31 cellular contexts compared by ENCODE assay signal in the genomic region with DNA sequence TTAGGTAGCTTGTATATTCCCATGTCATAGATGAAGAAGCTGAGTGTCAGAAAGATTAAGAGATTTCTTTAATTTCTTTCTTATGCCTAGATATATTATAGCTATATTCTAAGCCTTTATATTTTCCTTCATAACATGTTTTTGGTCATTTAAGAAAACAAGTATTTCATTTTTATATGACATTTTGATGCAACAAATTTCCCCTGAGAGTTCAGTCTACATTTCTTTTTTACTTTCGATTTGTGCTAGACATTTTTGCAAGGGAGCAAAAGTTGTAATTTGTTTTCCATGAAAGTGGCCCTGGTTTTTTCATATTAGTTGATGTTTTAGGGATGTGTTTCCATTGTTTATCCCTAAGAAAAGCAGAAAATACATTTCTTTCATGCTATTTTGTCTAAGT.
DNase-seq lines count a peak whose midpoint lies in the region; ATAC-seq, FAIRE-seq and TF ChIP-seq lines count a peak whose summit lies in the region.
"Had no signal": no experiment of that assay in that cellular context is flagged by ENCODE, and none has a peak within 500 bp of the region (broad histone marks: within the 10 kb centered on the region; RNA-seq: fewer than 3 reads in every experiment).

No MANE protein-coding gene starts in this region.

- H3K27me3 ChIP-seq in breast epithelium (no peaks in the 10 kb centered on the region), adipocyte (replicated peaks; ENCODE audit: control insufficient read depth, insufficient read depth, low read length) (no peaks in the 10 kb centered on the region), tibial nerve (no peaks in the 10 kb centered on the region), right lobe of liver (no peaks in the 10 kb centered on the region)
- H3K27me3 ChIP-seq: BLaER1, body of pancreas, thyroid gland had no signal

- no peaks in the 10 kb centered on the region for H3K9me3 Mint-ChIP-seq in MCF 10A (ENCODE audit: unreplicated experiment)
- H3K9me3 Mint-ChIP-seq: activated CD4-positive, alpha-beta T cell treated with anti-CD3 and anti-CD28 coated beads, Interleukin-2, amount 10 ng/mL, durations not matched to agents 7 days and 5 days; activated T-helper 2 cell treated with anti-CD3 and anti-CD28 coated beads, Interferon-gamma antibody, Interleukin-2, Interleukin-4, amounts not matched to agents 10 μg/mL and 5 μg/mL and 100 μg/mL, durations not matched to agents 14 hours and 24 hours and 36 hours had no signal

- peak overlapping the region in 1 of 3 donors; percentile 32 for H3K4me3 ChIP-seq in breast epithelium
- peak overlapping the region; percentile 73 for H3K4me3 ChIP-seq in adipocyte (ENCODE audit: low read length)
- no peak overlapping the region for H3K4me3 ChIP-seq in fibroblast of the aortic adventitia (ENCODE audit: low read depth, low read length)
- H3K4me3 ChIP-seq in tibial nerve: peak overlapping the region; percentile 1 to 25 (median 11)
- H3K4me3 ChIP-seq in right lobe of liver: no peak overlapping the region
- H3K4me3 ChIP-seq: BLaER1, body of pancreas, GM12878, mucosa of descending colon, skin epidermis, thyroid gland had no signal

- peak overlapping the region; percentile 27 for H3K27ac Mint-ChIP-seq in MCF 10A (ENCODE audit: low read depth, unreplicated experiment)
- H3K27ac Mint-ChIP-seq: activated CD4-positive, alpha-beta T cell treated with anti-CD3 and anti-CD28 coated beads, Interleukin-2, amount 10 ng/mL, durations not matched to agents 7 days and 5 days; activated naive CD8-positive, alpha-beta T cell; activated T-helper 2 cell treated with anti-CD3 and anti-CD28 coated beads, Interferon-gamma antibody, Interleukin-2, Interleukin-4, amounts not matched to agents 10 μg/mL and 5 μg/mL and 100 μg/mL, durations not matched to agents 14 hours and 24 hours and 36 hours; immature natural killer cell; stimulated activated naive B cell treated with anti-CD40 and anti-IgM and Interleukin-4, amounts not matched to agents 10 μg/mL and 1 μg/mL and 100 μg/mL, for 72 hours had no signal

- TF ChIP-seq EP300 in tibial nerve (IDR thresholded peaks at IDR 0.05): no peak

- peak overlapping the region; percentile 41 for H3K4me3 Mint-ChIP-seq in MCF 10A (ENCODE audit: unreplicated experiment)
- H3K4me3 Mint-ChIP-seq: activated CD4-positive, alpha-beta T cell treated with anti-CD3 and anti-CD28 coated beads, Interleukin-2, amount 10 ng/mL, durations not matched to agents 7 days and 5 days; activated naive CD8-positive, alpha-beta T cell; immature natural killer cell; stimulated activated naive B cell treated with anti-CD40 and anti-IgM and Interleukin-4, amounts not matched to agents 10 μg/mL and 1 μg/mL and 100 μg/mL, for 72 hours had no signal

- TF ChIP-seq CTCF in MCF 10A (IDR thresholded peaks at IDR 0.05; ENCODE audit: unreplicated experiment) (no peak), breast epithelium (IDR thresholded peaks at IDR 0.05) (no peak), fibroblast of the aortic adventitia (IDR thresholded peaks at IDR 0.05; ENCODE audit: insufficient read depth, low read length) (no peak), tibial nerve (IDR thresholded peaks at IDR 0.05) (no peak), right lobe of liver (IDR thresholded peaks at IDR 0.05) (no peak)

- H3K36me3 Mint-ChIP-seq in MCF 10A (ENCODE audit: insufficient read depth, unreplicated experiment): peaks cover 4% of the 10 kb centered on the region
- H3K36me3 Mint-ChIP-seq: activated naive CD8-positive, alpha-beta T cell; stimulated activated naive B cell treated with anti-CD40 and anti-IgM and Interleukin-4, amounts not matched to agents 10 μg/mL and 1 μg/mL and 100 μg/mL, for 72 hours had no signal

- no peak for DNase-seq in MCF 10A (ENCODE audit: unreplicated experiment)
- no peak for DNase-seq in breast epithelium (ENCODE audit: low spot score in 2 of 2)
- peak; percentile 53 for DNase-seq in adipocyte (ENCODE audit: low read depth)
- DNase-seq in fibroblast of the aortic adventitia (ENCODE audit: low read depth): peak; percentile 38
- no peak for DNase-seq in tibial nerve (ENCODE audit: low spot score in 2 of 2)
- no peak for DNase-seq in right lobe of liver
- DNase-seq in NCI-H2081 treated with DMSO at 0.1 percent for 48 hours (lab: John Stamatoyannopoulos, UW): no peak
- DNase-seq in GM12891 (ENCODE audit: insufficient read length, low spot score): no peak
- DNase-seq: 8988T; activated CD4-positive, alpha-beta T cell treated with anti-CD3 and anti-CD28 coated beads, Interleukin-2, amount 10 ng/mL, durations not matched to agents 7 days and 5 days; activated CD8-positive, alpha-beta memory T cell treated with anti-CD3 and anti-CD28 coated beads, Interleukin-2, amount 50 U/mL, for 4 hours; body of pancreas; COR-L47; immature natural killer cell; Karpas-422; left ventricle myocardium superior; mucosa of descending colon; NCI-H1048; NCI-H2029; NCI-H226; NCI-H82; posterior cingulate gyrus; stimulated activated naive B cell treated with anti-CD40 and anti-IgM and Interleukin-4, amounts not matched to agents 10 μg/mL and 1 μg/mL and 100 μg/mL, for 72 hours; T-helper 2 cell; thyroid gland had no signal

- no peaks in the 10 kb centered on the region for H3K9me3 ChIP-seq in breast epithelium
- H3K9me3 ChIP-seq in adipocyte (ENCODE audit: control insufficient read depth, low read length): no peaks in the 10 kb centered on the region
- H3K9me3 ChIP-seq in tibial nerve: no peaks in the 10 kb centered on the region
- no peaks in the 10 kb centered on the region for H3K9me3 ChIP-seq in right lobe of liver
- H3K9me3 ChIP-seq: BLaER1, body of pancreas, mucosa of descending colon, thyroid gland had no signal

- POLR2A ChIA-PET in MCF 10A (lab: Yijun Ruan, JAX): interaction anchor here (0.6 to 1.1 kb wide), 2 partner anchors 8 to 193 kb away, joined by 4 read pairs; no protein-coding TSS in a partner anchor

- H3K36me3 ChIP-seq in breast epithelium (no peaks in the 10 kb centered on the region), adipocyte (ENCODE audit: control insufficient read depth, insufficient read depth, low read length, severe bottlenecking) (no peaks in the 10 kb centered on the region), tibial nerve (no peaks in the 10 kb centered on the region), right lobe of liver (no peaks in the 10 kb centered on the region)
- H3K36me3 ChIP-seq: BLaER1, thyroid gland had no signal

- peak overlapping the region; percentile 62 for H3K9ac ChIP-seq in adipocyte (ENCODE audit: low read length)
- H3K9ac ChIP-seq: BLaER1 had no signal

- peaks cover 10% of the 10 kb centered on the region for H3K4me1 Mint-ChIP-seq in MCF 10A (ENCODE audit: insufficient read depth, unreplicated experiment)
- H3K4me1 Mint-ChIP-seq: activated CD4-positive, alpha-beta T cell treated with anti-CD3 and anti-CD28 coated beads, Interleukin-2, amount 10 ng/mL, durations not matched to agents 7 days and 5 days; immature natural killer cell; stimulated activated naive B cell treated with anti-CD40 and anti-IgM and Interleukin-4, amounts not matched to agents 10 μg/mL and 1 μg/mL and 100 μg/mL, for 72 hours had no signal

- intact Hi-C loops in MCF 10A (cut with micrococcal nuclease) (no loop called here), breast epithelium (cut with DNase I; ENCODE audit: low total_unique reads) (no loop called here), right lobe of liver (cut with DNase I) (no loop called here)

- TF ChIP-seq POLR2A in breast epithelium (IDR thresholded peaks at IDR 0.05) (no peak), tibial nerve (IDR thresholded peaks at IDR 0.05) (no peak), right lobe of liver (IDR thresholded peaks at IDR 0.05) (no peak), GM12891 (IDR thresholded peaks at IDR 0.05; ENCODE audit: low read depth, low read length) (no peak)

- no TSS peak for BruUV-seq in MCF 10A (replicated peaks; lab: Mats Ljungman, UMichigan)

- H3K27ac ChIP-seq in breast epithelium: no peak overlapping the region
- peak overlapping the region in 1 of 4 donors; percentile 62 for H3K27ac ChIP-seq in tibial nerve
- no peak overlapping the region for H3K27ac ChIP-seq in right lobe of liver
- H3K27ac ChIP-seq: BLaER1, body of pancreas, thyroid gland had no signal

- H3K27me3 Mint-ChIP-seq in MCF 10A (ENCODE audit: insufficient read depth, unreplicated experiment): no peaks in the 10 kb centered on the region
- H3K27me3 Mint-ChIP-seq: activated CD4-positive, alpha-beta T cell treated with anti-CD3 and anti-CD28 coated beads, Interleukin-2, amount 10 ng/mL, durations not matched to agents 7 days and 5 days; activated naive CD8-positive, alpha-beta T cell; stimulated activated naive B cell treated with anti-CD40 and anti-IgM and Interleukin-4, amounts not matched to agents 10 μg/mL and 1 μg/mL and 100 μg/mL, for 72 hours had no signal

- 21 to 28% methylated on average over 1 of the region's 1 CpG for WGBS in tibial nerve, 2 donors
- 22% methylated on average over 1 of the region's 1 CpG for WGBS in right lobe of liver (ENCODE audit: insufficient coverage, low coverage, low lambda C conversion rate, missing lambda C conversion rate)

- no peak for ATAC-seq in right lobe of liver
- ATAC-seq: body of pancreas; GM12878; left ventricle myocardium superior; mucosa of descending colon; stimulated activated naive B cell treated with anti-CD40 and anti-IgM and Interleukin-4, amounts not matched to agents 10 μg/mL and 1 μg/mL and 100 μg/mL, for 72 hours had no signal

- no peaks in the 10 kb centered on the region for H3K4me1 ChIP-seq in breast epithelium
- H3K4me1 ChIP-seq in adipocyte (ENCODE audit: control insufficient read depth, insufficient read depth, low read length): peaks cover 22% of the 10 kb centered on the region
- H3K4me1 ChIP-seq in tibial nerve: no peaks in the 10 kb centered on the region
- H3K4me1 ChIP-seq in right lobe of liver: no peaks in the 10 kb centered on the region
- H3K4me1 ChIP-seq: BLaER1, body of pancreas, thyroid gland had no signal

- FAIRE-seq in GM12891 (lab: Jason Lieb, UNC): no peak
- FAIRE-seq: colon, GM12878 had no signal

- CTCF ChIA-PET in MCF 10A (lab: Yijun Ruan, JAX): interaction anchor here (2.1 kb wide), 1 partner anchor 9 kb away, joined by 10 read pairs; no protein-coding TSS in a partner anchor

TF ChIP-seq in GM12891, 5 proteins besides CTCF, POLR2A, EP300 and RAD21:
- TF ChIP-seq SPI1 (IDR thresholded peaks at IDR 0.05; ENCODE audit: low read depth, low read length): no peak
- no peak for TF ChIP-seq POLR2AphosphoS5 (IDR thresholded peaks at IDR 0.05; ENCODE audit: low read depth, low read length)
- TF ChIP-seq POU2F2 (IDR thresholded peaks at IDR 0.05; ENCODE audit: low read depth, low read length): no peak

Comparison
In these comparisons a context has a peak if more than half of its experiments do, and no peak if none do; other contexts are left out.
1. DNase-seq: peak in adipocyte (single experiment) and fibroblast of the aortic adventitia (single experiment); none in MCF 10A (single experiment), breast epithelium (0 of 2), tibial nerve (0 of 2), right lobe of liver (0 of 3), NCI-H2081 treated with DMSO at 0.1 percent for 48 hours (single experiment) and GM12891 (single experiment).
2. H3K4me3 ChIP-seq: peak in adipocyte (single experiment) and tibial nerve (4 of 4); none in fibroblast of the aortic adventitia (single experiment) and right lobe of liver (0 of 3).